In genomic region chr6:125956506-125957390, GRCh38 we compare ENCODE assay signal across 1 cellular context.
A peak's percentile ranks its signal among the peaks of the same experiment; 100 is the strongest.
TF ChIP-seq lines count a peak whose summit lies in the region.

Gene HINT3, plus strand, starts transcription at chr6:125956770. Its CDS starts 208 bp downstream, at chr6:125956978.

TF ChIP-seq in K562, 482 proteins besides CTCF, POLR2A, EP300 and RAD21 (continued from another document):
- TF ChIP-seq DLX4 (CRISPR knock-in tag; IDR thresholded peaks at IDR 0.05), result no peak
- no peak for TF ChIP-seq ZNF408 (CRISPR knock-in tag; IDR thresholded peaks at IDR 0.05; ENCODE audit: low read depth)
- peak in 1 of 2 experiments; percentile 73; a peak in 1 of 4 replicates for TF ChIP-seq FOXA3 (CRISPR knock-in tag; conservative IDR thresholded peaks at IDR 0.05 in 1 of 2, IDR thresholded peaks at IDR 0.05 in 1 of 2)
- no peak for TF ChIP-seq BRF1 (IDR thresholded peaks at IDR 0.05; ENCODE audit: borderline replicate concordance, extremely low read depth, insufficient read length)
